13 cellular contexts compared by ENCODE assay signal in genomic region chr9:70502690-70503089, GRCh38.
"Had no signal": no experiment of that assay in that cellular context is flagged by ENCODE, and none has a peak within 500 bp of the region (broad histone marks: within the 10 kb centered on the region; RNA-seq: fewer than 3 reads in every experiment).

No MANE protein-coding gene starts in this region.

- H3K36me3 ChIP-seq: WERI-Rb-1 had no signal

- H3K27ac Mint-ChIP-seq: activated CD8-positive, alpha-beta T cell treated with anti-CD3 and anti-CD28 coated beads, Interleukin-2, amount 10 ng/mL, durations not matched to agents 7 days and 5 days; nephron progenitor cell; stimulated activated naive CD8-positive, alpha-beta T cell treated with anti-CD3 and anti-CD28 coated beads, Interleukin-15, Interleukin-2, amounts not matched to agents 100 ng/mL and 50 ng/mL, for 24 hours; T-cell had no signal

- DNase-seq: activated CD4-positive, alpha-beta T cell treated with anti-CD3 and anti-CD28 coated beads for 48 hours; activated CD8-positive, alpha-beta memory T cell treated with anti-CD3 and anti-CD28 coated beads, Interleukin-2, amount 50 U/mL, for 48 hours; activated CD8-positive, alpha-beta T cell treated with anti-CD3 and anti-CD28 coated beads, Interleukin-2, amount 10 ng/mL, durations not matched to agents 7 days and 5 days; effector CD4-positive, alpha-beta T cell; mesenchymal stem cell; nephron progenitor cell; psoas muscle; stimulated activated CD4-positive, alpha-beta T cell treated with anti-CD3 and anti-CD28 coated beads, Interleukin-2, amount 100 ng/mL, for 48 hours; T-cell; testis; WERI-Rb-1 had no signal

- H3K9me3 Mint-ChIP-seq: nephron progenitor cell; stimulated activated naive CD8-positive, alpha-beta T cell treated with anti-CD3 and anti-CD28 coated beads, Interleukin-15, Interleukin-2, amounts not matched to agents 100 ng/mL and 50 ng/mL, for 24 hours; T-cell had no signal

- H3K4me3 ChIP-seq: psoas muscle, SK-N-MC, testis had no signal

- H3K27me3 Mint-ChIP-seq: stimulated activated naive CD8-positive, alpha-beta T cell treated with anti-CD3 and anti-CD28 coated beads, Interleukin-15, Interleukin-2, amounts not matched to agents 100 ng/mL and 50 ng/mL, for 24 hours; T-cell had no signal

- H3K36me3 Mint-ChIP-seq: T-cell had no signal

- ATAC-seq: activated CD8-positive, alpha-beta T cell treated with anti-CD3 and anti-CD28 coated beads, Interleukin-2, amount 10 ng/mL, durations not matched to agents 7 days and 5 days; psoas muscle; T-cell had no signal

- H3K9me3 ChIP-seq: psoas muscle, testis had no signal

- H3K4me3 Mint-ChIP-seq: activated CD8-positive, alpha-beta T cell treated with anti-CD3 and anti-CD28 coated beads, Interleukin-2, amount 10 ng/mL, durations not matched to agents 7 days and 5 days; nephron progenitor cell; stimulated activated naive CD8-positive, alpha-beta T cell treated with anti-CD3 and anti-CD28 coated beads, Interleukin-15, Interleukin-2, amounts not matched to agents 100 ng/mL and 50 ng/mL, for 24 hours; T-cell had no signal

- H3K4me1 ChIP-seq: testis had no signal

- H3K27me3 ChIP-seq: testis had no signal

- H3K27ac ChIP-seq: psoas muscle, SK-N-MC, testis, WERI-Rb-1 had no signal
